Comparison of ENCODE assay signal across 8 cellular contexts in the genomic region with DNA sequence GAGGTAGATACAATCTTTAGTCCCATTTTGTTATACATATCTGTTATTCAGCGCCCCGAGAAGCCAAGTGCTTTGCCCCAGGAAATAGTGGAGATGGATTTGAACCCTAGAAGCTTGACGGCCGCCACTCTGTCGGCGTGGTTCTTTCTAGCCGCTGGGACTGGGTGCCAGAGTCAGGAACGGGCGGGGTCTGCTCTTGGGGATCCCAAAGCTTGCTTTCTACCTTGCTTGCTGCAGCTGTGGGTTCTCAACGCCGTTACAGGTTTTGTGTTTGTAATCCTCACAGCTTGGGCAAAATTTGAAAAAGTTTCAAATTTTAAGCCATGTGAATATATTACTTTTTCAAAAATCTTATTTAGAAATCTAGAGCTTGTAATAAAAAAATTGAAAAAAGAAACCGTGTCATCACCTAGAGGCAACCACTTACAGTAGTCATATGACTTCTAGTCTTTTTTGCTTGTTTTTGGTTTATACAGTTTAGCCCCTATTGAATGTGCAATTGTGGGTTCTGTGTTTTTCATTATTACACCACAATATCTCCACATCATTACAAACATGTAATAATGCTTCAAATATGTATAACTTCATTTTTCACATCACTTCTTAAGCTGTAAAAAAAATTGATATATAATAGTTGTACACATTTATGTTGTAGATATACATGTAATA. TPM values are rescaled to one million over a fixed set of nuclear protein-coding genes. Genes with fewer than 3 reads are reported as not detected.
DNase-seq lines count a peak whose midpoint lies in the region; ATAC-seq and TF ChIP-seq lines count a peak whose summit lies in the region.

No MANE protein-coding gene starts in this region.

- H3K36me3 ChIP-seq in BE2C: peaks cover 10% of the 10 kb centered on the region; the same call in 1 of the 2 replicates
- no peaks in the 10 kb centered on the region for H3K36me3 ChIP-seq in smooth muscle cell (ENCODE audit: low read depth)

- H3K27ac ChIP-seq in angular gyrus (ENCODE audit: low read depth, low read length) (peak overlapping the region; percentile 96), smooth muscle cell (ENCODE audit: low read depth) (peak overlapping the region; percentile 85)

- peak; percentile 14 for ATAC-seq in GM21526 (IDR thresholded peaks at IDR 0.05; ENCODE audit: low FRiP score, unreplicated experiment)

- H3K4me1 ChIP-seq in BE2C: no peaks in the 10 kb centered on the region; the same call in 1 of the 2 replicates
- peaks cover 15% of the 10 kb centered on the region for H3K4me1 ChIP-seq in smooth muscle cell (ENCODE audit: low read depth)

- no peaks in the 10 kb centered on the region for H3K27me3 ChIP-seq in BE2C
- no peaks in the 10 kb centered on the region for H3K27me3 ChIP-seq in smooth muscle cell (ENCODE audit: low read depth)

- peak overlapping the region; percentile 94 for H3K4me2 ChIP-seq in smooth muscle cell

- H4K20me1 ChIP-seq in smooth muscle cell (ENCODE audit: low read depth): peaks cover 44% of the 10 kb centered on the region

- H3K79me2 ChIP-seq in smooth muscle cell (ENCODE audit: low read depth): peaks cover 54% of the 10 kb centered on the region

- WGBS in smooth muscle cell (ENCODE audit: low lambda C conversion rate): under 1% methylated on average over 12 of the region's 12 CpGs

- H3K9me3 ChIP-seq in BE2C (no peaks in the 10 kb centered on the region), smooth muscle cell (replicated peaks; ENCODE audit: low read depth) (no peaks in the 10 kb centered on the region)

- peak overlapping the region; percentile 85 for H3K9ac ChIP-seq in smooth muscle cell (ENCODE audit: low read depth)

- DNase-seq in BE2C (peak; percentile 34), NOMO-1 treated with DMSO at 0.1 percent for 48 hours (lab: John Stamatoyannopoulos, UW; ENCODE audit: unreplicated experiment) (peak; percentile 33), smooth muscle cell (lab: John Stamatoyannopoulos, UW; ENCODE audit: unreplicated experiment) (no peak), NCI-H2029 (lab: John Stamatoyannopoulos, UW) (no peak), NCI-H2107 treated with DMSO at 0.1 percent for 48 hours (lab: John Stamatoyannopoulos, UW; ENCODE audit: unreplicated experiment) (no peak)

- TF ChIP-seq CTCF in BE2C (IDR thresholded peaks at IDR 0.05; ENCODE audit: low read depth, low read length) (no peak), smooth muscle cell (IDR thresholded peaks at IDR 0.05; ENCODE audit: borderline replicate concordance, insufficient read depth, poor library complexity, severe bottlenecking) (no peak)

- H2AFZ ChIP-seq in smooth muscle cell (ENCODE audit: low read depth): no peak overlapping the region

- H3F3A ChIP-seq in smooth muscle cell (ENCODE audit: low read depth): peaks cover 15% of the 10 kb centered on the region

- H3K4me3 ChIP-seq in BE2C (ENCODE audit: low read depth, low read length) (peak overlapping the region; percentile 94), iPS-11a (ENCODE audit: low read depth, low read length) (peak overlapping the region; percentile 90), smooth muscle cell (peak overlapping the region; percentile 62)

RNA-seq across cellular contexts. Expression of a gene that starts 0.8 kb away (rescaled TPM):
- 526 TPM for polyA plus RNA-seq in BE2C (2012; ENCODE audit: insufficient read depth, insufficient read length, low read depth)
- total RNA-seq in smooth muscle cell: 185 and 224 TPM in 2 replicates
- polyA plus RNA-seq in smooth muscle cell: 202 and 266 TPM in 2 replicates

RNA-seq across cellular contexts. Expression of a gene that starts 41.5 kb away (rescaled TPM):
- 6.6 TPM for polyA plus RNA-seq in BE2C (2012; ENCODE audit: insufficient read depth, insufficient read length, low read depth)
- 32.4 and 47.8 TPM in 2 replicates for total RNA-seq in smooth muscle cell
- 84.0 and 95.4 TPM in 2 replicates for polyA plus RNA-seq in smooth muscle cell

Comparison
In these comparisons a context has a peak if more than half of its experiments do, and no peak if none do; other contexts are left out.
1. DNase-seq: peak in BE2C (single experiment) and NOMO-1 treated with DMSO at 0.1 percent for 48 hours (single experiment); none in smooth muscle cell (single experiment), NCI-H2029 (single experiment) and NCI-H2107 treated with DMSO at 0.1 percent for 48 hours (single experiment).
2. Peak in every context shown above with its lines, with median percentiles within 50 percentile points of each other: H3K4me3 ChIP-seq.